21 cellular contexts compared by ENCODE assay signal in the genomic region with DNA sequence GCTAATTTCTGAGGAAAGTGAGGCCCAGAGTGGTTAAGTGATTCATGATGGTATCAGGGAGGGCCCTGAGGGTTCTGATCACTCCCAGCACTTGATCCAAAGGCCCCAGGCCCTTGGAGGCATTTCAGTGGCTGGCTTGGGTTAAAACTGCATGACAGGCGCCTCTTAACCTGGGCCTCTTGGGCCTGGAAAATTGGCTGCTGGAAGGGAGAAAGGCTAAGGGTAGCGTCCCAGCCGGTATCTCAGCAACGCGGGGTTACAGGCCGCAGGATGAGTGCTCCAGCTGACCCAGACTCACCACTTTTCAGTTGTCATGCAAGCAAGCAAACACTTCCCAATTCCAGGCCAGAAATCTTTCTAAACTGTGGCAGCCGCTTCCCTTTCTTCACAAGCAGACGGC.
DNase-seq lines count a peak whose midpoint lies in the region; ATAC-seq and TF ChIP-seq lines count a peak whose summit lies in the region.
"Had no signal": no experiment of that assay in that cellular context is flagged by ENCODE, and none has a peak within 500 bp of the region (broad histone marks: within the 10 kb centered on the region; RNA-seq: fewer than 3 reads in every experiment).

No MANE protein-coding gene starts in this region.

- H3K36me3 Mint-ChIP-seq in activated T-helper 17 cell treated with anti-CD3 and anti-CD28 coated beads, Interleukin-2, amount 50 U/mL, for 72 hours (ENCODE audit: low read depth) = no peaks in the 10 kb centered on the region
- H3K36me3 Mint-ChIP-seq: activated CD8-positive, alpha-beta memory T cell treated with anti-CD3 and anti-CD28 coated beads, Interleukin-2, amount 10 ng/mL, durations not matched to agents 7 days and 5 days; CD4-positive, alpha-beta memory T cell had no signal

- no peak for TF ChIP-seq CTCF in fibroblast of the aortic adventitia (IDR thresholded peaks at IDR 0.05; ENCODE audit: insufficient read depth, low read length)
- TF ChIP-seq CTCF in colonic mucosa (IDR thresholded peaks at IDR 0.05) = no peak

- H3K4me3 Mint-ChIP-seq in activated T-helper 17 cell treated with anti-CD3 and anti-CD28 coated beads, Interleukin-2, amount 50 U/mL, for 72 hours = no peak overlapping the region
- H3K4me3 Mint-ChIP-seq: activated CD8-positive, alpha-beta memory T cell treated with anti-CD3 and anti-CD28 coated beads, Interleukin-2, amount 10 ng/mL, durations not matched to agents 7 days and 5 days; CD4-positive, alpha-beta memory T cell had no signal

- H2BK12ac ChIP-seq in neuronal stem cell (ENCODE audit: low read length) = no peak overlapping the region

- no peak overlapping the region for H2BK15ac ChIP-seq in neuronal stem cell (ENCODE audit: low read length)

- H3K27ac Mint-ChIP-seq in activated T-helper 17 cell treated with anti-CD3 and anti-CD28 coated beads, Interleukin-2, amount 50 U/mL, for 72 hours = no peak overlapping the region
- H3K27ac Mint-ChIP-seq: activated CD8-positive, alpha-beta memory T cell treated with anti-CD3 and anti-CD28 coated beads, Interleukin-2, amount 10 ng/mL, durations not matched to agents 7 days and 5 days; CD4-positive, alpha-beta memory T cell had no signal

- H3K36me3 ChIP-seq in neuronal stem cell (replicated peaks in 1 of 2; ENCODE audit: control insufficient read depth in 2 of 2, insufficient read depth in 2 of 2, low read length in 2 of 2) = no peaks in the 10 kb centered on the region
- H3K36me3 ChIP-seq in colonic mucosa = no peaks in the 10 kb centered on the region
- H3K36me3 ChIP-seq: right atrium auricular region had no signal

- H3K4ac ChIP-seq in neuronal stem cell (ENCODE audit: low read length) = no peak overlapping the region

- WGBS in neuronal stem cell (ENCODE audit: extremely low coverage in 2 of 2, insufficient read length in 2 of 2, insufficient replicate concordance in 1 of 2), 2 donors = no CpG with 5 or more reads among the region's 8 CpGs

- H3K18ac ChIP-seq in neuronal stem cell (ENCODE audit: low read length) = no peak overlapping the region

- H3K9me3 ChIP-seq in neuronal stem cell (replicated peaks in 1 of 2; ENCODE audit: control insufficient read depth in 2 of 2, insufficient read depth in 1 of 2, low read depth in 1 of 2, low read length in 2 of 2) (no peaks in the 10 kb centered on the region), colonic mucosa (no peaks in the 10 kb centered on the region)
- H3K9me3 ChIP-seq: body of pancreas, right atrium auricular region had no signal

- H3K27me3 Mint-ChIP-seq in activated T-helper 17 cell treated with anti-CD3 and anti-CD28 coated beads, Interleukin-2, amount 50 U/mL, for 72 hours = peaks cover 9% of the 10 kb centered on the region

- H3K9ac ChIP-seq in neuronal stem cell (ENCODE audit: low read depth, low read length, poor library complexity) (no peak overlapping the region), colonic mucosa (ENCODE audit: low read depth in 2 of 2, low read length in 2 of 2) (no peak overlapping the region)

- no peak overlapping the region for H2AK5ac ChIP-seq in neuronal stem cell (ENCODE audit: low read depth, low read length)

- no peak overlapping the region for H3K4me2 ChIP-seq in neuronal stem cell (ENCODE audit: insufficient read depth, low read length, poor library complexity, severe bottlenecking)

- H2BK5ac ChIP-seq in neuronal stem cell (ENCODE audit: low read length) = no peak overlapping the region

- no peaks in the 10 kb centered on the region for H3K4me1 Mint-ChIP-seq in activated T-helper 17 cell treated with anti-CD3 and anti-CD28 coated beads, Interleukin-2, amount 50 U/mL, for 72 hours
- H3K4me1 Mint-ChIP-seq: activated CD8-positive, alpha-beta memory T cell treated with anti-CD3 and anti-CD28 coated beads, Interleukin-2, amount 10 ng/mL, durations not matched to agents 7 days and 5 days; CD4-positive, alpha-beta memory T cell had no signal

- H4K91ac ChIP-seq in neuronal stem cell (ENCODE audit: low read depth, low read length, poor library complexity) = no peak overlapping the region

- DNase-seq in CD1c-positive myeloid dendritic cell (ENCODE audit: extremely low spot score) = peak; percentile 32
- DNase-seq in MV-4-11 (lab: John Stamatoyannopoulos, UW) = peak; percentile 83
- DNase-seq in fibroblast of the aortic adventitia (ENCODE audit: low read depth) = peak; percentile 6
- DNase-seq in neuronal stem cell (ENCODE audit: low spot score) = no peak
- no peak for DNase-seq in colonic mucosa
- DNase-seq in NCI-H526 treated with DMSO at 0.1 percent for 48 hours (lab: John Stamatoyannopoulos, UW) = no peak
- DNase-seq: ACHN; activated CD4-positive, alpha-beta T cell treated with anti-CD3 and anti-CD28 coated beads for 48 hours; activated CD8-positive, alpha-beta memory T cell treated with anti-CD3 and anti-CD28 coated beads, Interleukin-2, amount 10 ng/mL, durations not matched to agents 7 days and 5 days; DMS153; NCI-H2171; OCI-M1; SHP77 treated with DMSO at 0.1 percent for 48 hours; substantia nigra; T-helper 1 cell had no signal

- H3K79me1 ChIP-seq in neuronal stem cell (ENCODE audit: low read depth, low read length) = no peaks in the 10 kb centered on the region

- H3K9me3 Mint-ChIP-seq in activated T-helper 17 cell treated with anti-CD3 and anti-CD28 coated beads, Interleukin-2, amount 50 U/mL, for 72 hours = no peaks in the 10 kb centered on the region

- H3K23ac ChIP-seq in neuronal stem cell (ENCODE audit: low read depth, low read length, poor library complexity) = no peak overlapping the region

- H2BK120ac ChIP-seq in neuronal stem cell (ENCODE audit: low read depth, low read length) = no peak overlapping the region

- H3K4me1 ChIP-seq in neuronal stem cell (ENCODE audit: control insufficient read depth in 2 of 2, insufficient read depth in 1 of 2, low read depth in 1 of 2, low read length in 2 of 2) (peaks cover 1 to 4% of the 10 kb centered on the region in 2 donors), colonic mucosa (no peaks in the 10 kb centered on the region)
- H3K4me1 ChIP-seq: body of pancreas, right atrium auricular region had no signal

- H3K4me3 ChIP-seq in fibroblast of the aortic adventitia (ENCODE audit: low read depth, low read length) (no peak overlapping the region), neuronal stem cell (ENCODE audit: low read length in 2 of 2) (no peak overlapping the region), colonic mucosa (no peak overlapping the region)
- H3K4me3 ChIP-seq: body of pancreas, lung, right atrium auricular region had no signal

- H2AFZ ChIP-seq in neuronal stem cell (ENCODE audit: low read length) = peak overlapping the region; percentile 55

- intact Hi-C loops in colonic mucosa (cut with DNase I) = no loop called here

- H3K27ac ChIP-seq in neuronal stem cell (replicated peaks; ENCODE audit: low read length) (no peak overlapping the region), colonic mucosa (no peak overlapping the region)
- H3K27ac ChIP-seq: body of pancreas, right atrium auricular region had no signal

- H3K14ac ChIP-seq in neuronal stem cell (ENCODE audit: low read length) = no peak overlapping the region

- ATAC-seq in HG03432 (IDR thresholded peaks at IDR 0.05; ENCODE audit: unreplicated experiment) = no peak
- no peak for ATAC-seq in activated T-helper 17 cell treated with anti-CD3 and anti-CD28 coated beads, Interleukin-2, amount 50 U/mL, for 72 hours (replicated peaks)
- ATAC-seq: activated CD8-positive, alpha-beta memory T cell treated with anti-CD3 and anti-CD28 coated beads, Interleukin-2, amount 10 ng/mL, durations not matched to agents 7 days and 5 days; body of pancreas had no signal

- no peak overlapping the region for H4K8ac ChIP-seq in neuronal stem cell (ENCODE audit: low read depth, low read length)

- no peaks in the 10 kb centered on the region for H3K27me3 ChIP-seq in neuronal stem cell (ENCODE audit: control insufficient read depth in 3 of 3, insufficient read depth in 3 of 3, low read depth in 1 of 3, low read length in 3 of 3)
- no peaks in the 10 kb centered on the region for H3K27me3 ChIP-seq in colonic mucosa
- H3K27me3 ChIP-seq: body of pancreas, right atrium auricular region had no signal

Comparison
In these comparisons a context has a peak if more than half of its experiments do, and no peak if none do; other contexts are left out.
1. DNase-seq: peak in CD1c-positive myeloid dendritic cell (single experiment), MV-4-11 (single experiment) and fibroblast of the aortic adventitia (single experiment); none in neuronal stem cell (single experiment), colonic mucosa (single experiment) and NCI-H526 treated with DMSO at 0.1 percent for 48 hours (single experiment).